ENCODE assay signal across 8 cellular contexts in the genomic region with DNA sequence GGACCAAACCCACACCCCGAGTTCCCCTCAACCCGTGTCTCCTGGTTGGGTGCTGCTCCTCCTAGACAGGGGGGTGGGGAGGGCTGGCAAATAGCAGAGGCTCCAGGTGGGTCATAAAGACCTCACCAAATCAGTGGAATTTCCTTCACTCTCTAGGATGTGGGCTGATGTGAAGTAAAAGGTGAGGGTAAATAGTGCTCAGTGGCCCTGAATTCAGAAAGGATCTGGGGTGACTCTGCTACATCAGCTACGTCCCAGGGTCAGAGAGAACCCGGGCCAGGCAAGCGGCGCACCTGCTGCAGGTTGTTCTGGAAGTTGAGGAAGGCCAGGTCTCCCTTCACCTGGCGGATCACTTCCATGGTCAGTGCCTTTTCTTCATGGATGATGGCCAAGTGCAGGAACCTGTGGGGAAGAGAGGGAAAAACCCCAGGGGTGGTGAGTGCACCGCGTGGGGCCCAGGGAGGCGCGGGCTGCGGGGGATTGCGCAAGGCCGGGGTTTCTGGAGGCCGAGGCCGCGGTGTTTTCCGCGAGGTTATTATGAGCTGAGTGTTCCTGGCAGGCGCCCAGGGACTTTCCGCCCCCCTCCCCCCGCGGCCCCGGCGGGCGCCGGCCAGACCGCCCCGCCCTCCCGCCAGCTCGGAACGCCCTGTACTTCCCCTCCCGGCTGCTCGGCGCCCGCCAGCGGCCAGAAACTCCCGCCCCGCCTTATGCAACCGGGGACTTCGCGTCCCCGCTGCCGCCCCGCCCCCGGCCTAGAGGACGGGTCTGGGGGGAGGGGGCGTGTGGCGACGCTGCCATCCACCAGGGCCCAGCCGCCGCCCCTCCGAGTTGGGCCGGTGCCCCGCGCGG.
A peak's percentile ranks its signal among the peaks of the same experiment; 100 is the strongest.
DNase-seq lines count a peak whose midpoint lies in the region; ATAC-seq and TF ChIP-seq lines count a peak whose summit lies in the region.

No MANE protein-coding gene starts in this region.

- H3K27me3 ChIP-seq in mucosa of stomach (ENCODE audit: control insufficient read depth, insufficient read depth, low read length): no peaks in the 10 kb centered on the region

- peak overlapping the region; percentile 98 for H3K4me3 ChIP-seq in mucosa of stomach (ENCODE audit: low read length)

- DNase-seq in DMS53 (lab: John Stamatoyannopoulos, UW) (peak; percentile 93), KBM-7 (peak; percentile 82), OCI-M2 (lab: John Stamatoyannopoulos, UW; ENCODE audit: unreplicated experiment) (peak; percentile 33), erythroblast (lab: John Stamatoyannopoulos, UW) (peak; percentile 93 to 98)
- peak; percentile 98 for DNase-seq in activated T-cell treated with anti-CD3 and anti-CD28 coated beads, Interleukin-2, amount 50 U/mL, for 1 hour
- peak; percentile 92 to 93 for DNase-seq in stimulated activated CD8-positive, alpha-beta memory T cell treated with anti-CD3 and anti-CD28 coated beads, Interleukin-4, amount 100 ng/mL, for 4 hours (ENCODE audit: low read depth in 2 of 2, low spot score in 1 of 2)

- H3K9ac ChIP-seq in mucosa of stomach (ENCODE audit: low read length): peak overlapping the region; percentile 99

- H3K4me1 ChIP-seq in mucosa of stomach (ENCODE audit: control insufficient read depth, insufficient read depth, low read length): peaks cover 42% of the 10 kb centered on the region

- peak; percentile 51 for ATAC-seq in GM21723 (IDR thresholded peaks at IDR 0.05; ENCODE audit: unreplicated experiment)

- in situ Hi-C loops in KBM-7 (cut with MboI; ENCODE audit: low pct_unique_long_range_greater_than_20kb, low sequenced_read_pairs): loop anchor here (25.0 kb wide), 2 partner anchors 166 to 741 kb away; no protein-coding TSS in a partner anchor

- H3K36me3 ChIP-seq in mucosa of stomach (ENCODE audit: control insufficient read depth, insufficient read depth, low read length): peaks cover 34% of the 10 kb centered on the region

- TF ChIP-seq POLR2A in erythroblast (IDR thresholded peaks at IDR 0.05; ENCODE audit: low read length): peak; percentile 16

- H3K9me3 ChIP-seq in mucosa of stomach (ENCODE audit: control insufficient read depth, low read length): no peaks in the 10 kb centered on the region

Comparison
In these comparisons a context has a peak if more than half of its experiments do, and no peak if none do; other contexts are left out.
1. Peak in every context shown above with its lines: DNase-seq, ATAC-seq and H3K4me3 ChIP-seq.
2. DNase-seq: peak in every context shown above with its lines; median percentile 98 in activated T-cell treated with anti-CD3 and anti-CD28 coated beads, Interleukin-2, amount 50 U/mL, for 1 hour; 96 in erythroblast; 93 in DMS53; 92 in stimulated activated CD8-positive, alpha-beta memory T cell treated with anti-CD3 and anti-CD28 coated beads, Interleukin-4, amount 100 ng/mL, for 4 hours; 82 in KBM-7; 33 in OCI-M2.